ENCODE assay signal across 23 cellular contexts in genomic region chr11:15697437-15698236, GRCh38.
"Had no signal": no experiment of that assay in that cellular context is flagged by ENCODE, and none has a peak within 500 bp of the region (broad histone marks: within the 10 kb centered on the region; RNA-seq: fewer than 3 reads in every experiment).

No MANE protein-coding gene starts in this region.

- H3K4me3 Mint-ChIP-seq: central memory CD8-positive, alpha-beta T cell; effector memory CD8-positive, alpha-beta T cell; natural killer cell; stimulated activated effector memory CD8-positive, alpha-beta T cell treated with anti-CD3 and anti-CD28 coated beads, Interleukin-12 subunit alpha, Interleukin-12 subunit beta, amount 100 ng/mL, for 72 hours; stimulated activated naive CD8-positive, alpha-beta T cell treated with anti-CD3 and anti-CD28 coated beads, Interleukin-15, Interleukin-2, amounts not matched to agents 100 ng/mL and 50 ng/mL, for 24 hours had no signal

- DNase-seq: colonic mucosa; dermis blood vessel endothelial cell; effector memory CD8-positive, alpha-beta T cell; erythroblast; head of caudate nucleus; kidney; left lung; mammary epithelial cell; natural killer cell; stimulated activated CD4-positive, alpha-beta T cell treated with anti-CD3 and anti-CD28 coated beads, Interleukin-12 subunit alpha, Interleukin-12 subunit beta, amount 100 ng/mL, for 4 hours; stimulated activated CD4-positive, alpha-beta T cell treated with anti-CD3 and anti-CD28 coated beads, Interleukin-1b, Interleukin-23, amount 100 ng/mL, for 48 hours; stimulated activated CD4-positive, alpha-beta T cell treated with anti-CD3 and anti-CD28 coated beads, Interleukin-4, amount 100 ng/mL, for 1 hour; transverse colon had no signal

- H3K9me3 Mint-ChIP-seq: stimulated activated naive CD8-positive, alpha-beta T cell treated with anti-CD3 and anti-CD28 coated beads, Interleukin-15, Interleukin-2, amounts not matched to agents 100 ng/mL and 50 ng/mL, for 24 hours had no signal

- H3K27ac ChIP-seq: colonic mucosa, left lung, neutrophil, parathyroid adenoma, suprapubic skin, transverse colon, vagina had no signal

- H3K36me3 ChIP-seq: colonic mucosa, left lung, neutrophil, suprapubic skin, transverse colon, vagina had no signal

- H3K27ac Mint-ChIP-seq: effector memory CD8-positive, alpha-beta T cell; natural killer cell; progenitor cell of endocrine pancreas; stimulated activated effector memory CD8-positive, alpha-beta T cell treated with anti-CD3 and anti-CD28 coated beads, Interleukin-12 subunit alpha, Interleukin-12 subunit beta, amount 100 ng/mL, for 72 hours; stimulated activated naive CD8-positive, alpha-beta T cell treated with anti-CD3 and anti-CD28 coated beads, Interleukin-15, Interleukin-2, amounts not matched to agents 100 ng/mL and 50 ng/mL, for 24 hours had no signal

- H3K9ac ChIP-seq: parathyroid adenoma had no signal

- H3K4me1 ChIP-seq: colonic mucosa, left lung, parathyroid adenoma, suprapubic skin, transverse colon, vagina had no signal

- H3K9me3 ChIP-seq: colonic mucosa, left lung, neutrophil, suprapubic skin, transverse colon, vagina had no signal

- ATAC-seq: effector memory CD8-positive, alpha-beta T cell; left lung; natural killer cell; sciatic nerve; stimulated activated effector memory CD8-positive, alpha-beta T cell treated with anti-CD3 and anti-CD28 coated beads, Interleukin-12 subunit alpha, Interleukin-12 subunit beta, amount 100 ng/mL, for 72 hours had no signal

- H3K27me3 ChIP-seq: colonic mucosa, left lung, neutrophil, suprapubic skin, transverse colon, vagina had no signal

- H3K4me2 ChIP-seq: smooth muscle cell had no signal

- H3K4me3 ChIP-seq: colonic mucosa, left lung, smooth muscle cell, suprapubic skin, transverse colon, vagina had no signal

- H3K27me3 Mint-ChIP-seq: central memory CD8-positive, alpha-beta T cell; effector memory CD8-positive, alpha-beta T cell had no signal

- H3K36me3 Mint-ChIP-seq: natural killer cell; stimulated activated effector memory CD8-positive, alpha-beta T cell treated with anti-CD3 and anti-CD28 coated beads, Interleukin-12 subunit alpha, Interleukin-12 subunit beta, amount 100 ng/mL, for 72 hours had no signal

- H2AFZ ChIP-seq: parathyroid adenoma had no signal

- H3K4me1 Mint-ChIP-seq: central memory CD8-positive, alpha-beta T cell; natural killer cell; stimulated activated effector memory CD8-positive, alpha-beta T cell treated with anti-CD3 and anti-CD28 coated beads, Interleukin-12 subunit alpha, Interleukin-12 subunit beta, amount 100 ng/mL, for 72 hours had no signal
